ENCODE assay signal across 17 cellular contexts in genomic region chr7:50431316-50431715, GRCh38. TPM values are rescaled to one million over a fixed set of nuclear protein-coding genes. Genes with fewer than 3 reads are reported as not detected.
A peak's percentile ranks its signal among the peaks of the same experiment; 100 is the strongest.
DNase-seq lines count a peak whose midpoint lies in the region; FAIRE-seq lines count a peak whose summit lies in the region.
"Had no signal": no experiment of that assay in that cellular context is flagged by ENCODE, and none has a peak within 500 bp of the region (broad histone marks: within the 10 kb centered on the region; RNA-seq: fewer than 3 reads in every experiment).

No MANE protein-coding gene starts in this region.

- H3K27ac Mint-ChIP-seq in activated CD4-positive, alpha-beta T cell treated with anti-CD3 and anti-CD28 coated beads, Interleukin-2, amount 10 ng/mL, durations not matched to agents 7 days and 5 days: no peak overlapping the region
- H3K27ac Mint-ChIP-seq: CD4-positive, alpha-beta memory T cell; GM23338; H9; HFFc6 had no signal

- in situ Hi-C loops in HAP-1 (cut with MboI; ENCODE audit: low sequenced_read_pairs): no loop called here

- H3K36me3 Mint-ChIP-seq in activated CD4-positive, alpha-beta T cell treated with anti-CD3 and anti-CD28 coated beads, Interleukin-2, amount 10 ng/mL, durations not matched to agents 7 days and 5 days (ENCODE audit: low read depth): no peaks in the 10 kb centered on the region
- H3K36me3 Mint-ChIP-seq: CD4-positive, alpha-beta memory T cell had no signal

- DNase-seq in HAP-1 (ENCODE audit: low spot score in 2 of 2) (peak; percentile 35 to 72), MG63 (peak; percentile 46), cerebellar cortex (ENCODE audit: low spot score) (peak; percentile 45), NK-92 (lab: John Stamatoyannopoulos, UW; ENCODE audit: unreplicated experiment) (no peak), COR-L47 (lab: John Stamatoyannopoulos, UW) (no peak)
- DNase-seq in activated CD4-positive, alpha-beta T cell treated with anti-CD3 and anti-CD28 coated beads, Interleukin-2, amount 10 ng/mL, durations not matched to agents 7 days and 5 days: no peak
- DNase-seq: Caco-2; CD4-positive, alpha-beta memory T cell; DMS153; DND-41; GDM1; H9; HFFc6 had no signal

- FAIRE-seq in islet of Langerhans (lab: Jason Lieb, UNC): peak; percentile 9
- FAIRE-seq: GM12878, GM19239 had no signal

- H3K27me3 ChIP-seq in HAP-1 (ENCODE audit: low read depth) (no peaks in the 10 kb centered on the region), MG63 (no peaks in the 10 kb centered on the region)

- no peaks in the 10 kb centered on the region for H3K9me3 Mint-ChIP-seq in activated CD4-positive, alpha-beta T cell treated with anti-CD3 and anti-CD28 coated beads, Interleukin-2, amount 10 ng/mL, durations not matched to agents 7 days and 5 days
- H3K9me3 Mint-ChIP-seq: CD4-positive, alpha-beta memory T cell; GM23338; H9; HFFc6 had no signal

- H3K4me3 Mint-ChIP-seq in activated CD4-positive, alpha-beta T cell treated with anti-CD3 and anti-CD28 coated beads, Interleukin-2, amount 10 ng/mL, durations not matched to agents 7 days and 5 days: no peak overlapping the region
- H3K4me3 Mint-ChIP-seq: CD4-positive, alpha-beta memory T cell; GM23338; H9; HFFc6 had no signal

- no peaks in the 10 kb centered on the region for H3K4me1 Mint-ChIP-seq in activated CD4-positive, alpha-beta T cell treated with anti-CD3 and anti-CD28 coated beads, Interleukin-2, amount 10 ng/mL, durations not matched to agents 7 days and 5 days
- H3K4me1 Mint-ChIP-seq: CD4-positive, alpha-beta memory T cell had no signal

- peaks cover 17% of the 10 kb centered on the region for H3K4me1 ChIP-seq in HAP-1

- H3K27me3 Mint-ChIP-seq in activated CD4-positive, alpha-beta T cell treated with anti-CD3 and anti-CD28 coated beads, Interleukin-2, amount 10 ng/mL, durations not matched to agents 7 days and 5 days: no peaks in the 10 kb centered on the region
- H3K27me3 Mint-ChIP-seq: CD4-positive, alpha-beta memory T cell had no signal

- CTCF ChIA-PET in activated CD4-positive, alpha-beta T cell treated with anti-CD3 and anti-CD28 coated beads, Interleukin-2, amount 10 ng/mL, durations not matched to agents 7 days and 5 days (lab: Charles Lee): interaction anchor here (0.6 to 2.2 kb wide), 4 partner anchors 11 to 603 kb away, joined by 3 to 6 read pairs (median 4); no protein-coding TSS in a partner anchor

- H3K36me3 ChIP-seq in HAP-1 (replicated peaks) (no peaks in the 10 kb centered on the region), MG63 (no peaks in the 10 kb centered on the region; the same call in 1 of the 2 replicates)

- POLR2A ChIA-PET in activated CD4-positive, alpha-beta T cell treated with anti-CD3 and anti-CD28 coated beads, Interleukin-2, amount 10 ng/mL, durations not matched to agents 7 days and 5 days (lab: Charles Lee): no interaction called here

- H3K9me3 ChIP-seq in HAP-1: no peaks in the 10 kb centered on the region
- H3K9me3 ChIP-seq in MG63: no peaks in the 10 kb centered on the region; the same call in 1 of the 2 replicates

- H3K4me3 ChIP-seq in HAP-1 (no peak overlapping the region), MG63 (no peak overlapping the region)
- H3K4me3 ChIP-seq: GM12878, GM23338 had no signal

RNA-seq across cellular contexts. Expression of gene FIGNL1, which starts 18.8 kb away (rescaled TPM):
- total RNA-seq in MG63 (2014; rRNA removed; shearing (Covaris generic); ENCODE audit: low replicate concordance): 11.5 and 16.4 TPM in 2 replicates
- total RNA-seq in activated CD4-positive, alpha-beta T cell treated with anti-CD3 and anti-CD28 coated beads, Interleukin-2, amount 10 ng/mL, durations not matched to agents 7 days and 5 days: 10 to 100 TPM; 34.8 to 37.4 TPM

Comparison
In these comparisons a context has a peak if more than half of its experiments do, and no peak if none do; other contexts are left out.
1. DNase-seq: peak in HAP-1 (2 of 2), MG63 (single experiment) and cerebellar cortex (single experiment); none in NK-92 (single experiment), COR-L47 (single experiment) and activated CD4-positive, alpha-beta T cell treated with anti-CD3 and anti-CD28 coated beads, Interleukin-2, amount 10 ng/mL, durations not matched to agents 7 days and 5 days (single experiment).